Comparison of ENCODE assay signal across 8 cellular contexts in the genomic region with DNA sequence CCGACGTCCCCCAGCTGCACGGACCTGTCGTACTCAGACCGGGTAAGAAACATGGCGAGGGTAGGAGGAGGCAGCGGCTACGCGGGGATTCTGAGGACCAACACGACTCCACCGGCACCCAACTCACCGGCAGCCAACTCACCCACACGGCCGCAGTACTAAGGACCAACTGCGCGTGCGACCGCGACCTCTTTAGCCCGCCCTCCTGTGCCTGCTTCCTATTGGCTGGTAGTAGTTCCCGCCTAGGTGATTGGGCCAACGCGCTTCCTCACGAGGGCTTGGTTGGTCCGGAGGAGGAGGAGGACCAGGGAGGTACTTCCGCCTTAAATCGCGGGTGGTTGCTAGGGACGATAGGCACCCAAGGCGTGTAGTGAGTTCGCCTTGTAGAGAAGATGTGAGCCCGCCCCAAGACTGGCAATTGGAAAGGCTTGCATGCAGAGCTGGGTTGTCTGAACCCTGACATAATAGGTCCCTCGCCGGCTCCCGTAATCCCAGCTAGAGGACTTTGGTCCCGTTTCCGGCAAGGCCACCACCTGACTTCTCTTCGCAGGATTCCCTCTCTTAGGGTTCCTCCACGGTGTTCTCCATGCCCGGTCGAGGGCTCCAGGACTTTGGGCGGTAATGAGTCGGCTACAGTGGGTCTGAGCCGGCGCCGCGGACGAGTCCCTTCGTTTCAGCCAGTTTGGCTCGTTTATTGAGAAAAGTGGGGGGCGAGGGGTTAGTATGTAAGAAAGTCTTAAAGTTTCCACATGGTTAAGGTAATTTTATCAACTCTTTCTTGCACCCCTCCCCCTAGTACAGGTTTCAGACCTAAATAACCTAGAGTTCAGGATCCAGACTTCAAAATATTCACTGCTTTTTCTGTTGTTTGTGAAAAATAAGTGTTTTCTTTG. TPM values are rescaled to one million over a fixed set of nuclear protein-coding genes. Genes with fewer than 3 reads are reported as not detected.
DNase-seq lines count a peak whose midpoint lies in the region; ATAC-seq and TF ChIP-seq lines count a peak whose summit lies in the region.

TSS of gene PSMA5 (minus strand) at position 171 of the 893 bp plus-strand sequence. CDS start at position 53, 118 bp downstream.

- intact Hi-C loops in left cardiac atrium (cut with DNase I) (no loop called here), posterior vena cava (cut with DNase I) (loop anchor here in 1 of 2 donors (5.0 kb wide), 1 partner anchor 56 kb away; the partner anchor contains the start of gene ATXN7L2), upper lobe of right lung (cut with DNase I) (no loop called here)

- in situ Hi-C loops in GM13977 (cut with MboI; ENCODE audit: low pct_unique_long_range_greater_than_20kb, low sequenced_read_pairs, unreplicated experiment), result no loop called here

- peak; percentile 95 for ATAC-seq in HG02884 (IDR thresholded peaks at IDR 0.05; ENCODE audit: unreplicated experiment)
- peak; percentile 99 to 100 for ATAC-seq in left cardiac atrium
- ATAC-seq in upper lobe of right lung, result peak; percentile 99

- peak within 1 kb of the TSS; percentile 97 for H3K27ac Mint-ChIP-seq in T-helper 1 cell treated with Interleukin-12 subunit alpha and Interleukin-12 subunit beta and Interleukin-4 antibody, amounts not matched to agents 30 μg/mL and 1 μg/mL, for 36 hours

- H3K4me1 ChIP-seq in upper lobe of right lung, result peaks cover 14% of the 10 kb centered on the region

- no peak for TF ChIP-seq CTCF in GM13977 (IDR thresholded peaks at IDR 0.05; ENCODE audit: extremely low read depth, insufficient read depth, missing control alignments)
- no peak for TF ChIP-seq CTCF in upper lobe of right lung (IDR thresholded peaks at IDR 0.05)

- H3K4me1 Mint-ChIP-seq in T-helper 1 cell treated with Interleukin-12 subunit alpha and Interleukin-12 subunit beta and Interleukin-4 antibody, amounts not matched to agents 30 μg/mL and 1 μg/mL, for 36 hours (ENCODE audit: low read depth), result peaks cover 31% of the 10 kb centered on the region

- no peaks in the 10 kb centered on the region for H3K9me3 ChIP-seq in upper lobe of right lung

- no peaks in the 10 kb centered on the region for H3K27me3 ChIP-seq in upper lobe of right lung

- H3K4me3 ChIP-seq in upper lobe of right lung, result peak within 1 kb of the TSS; percentile 95

- H3K36me3 Mint-ChIP-seq in T-helper 1 cell treated with Interleukin-12 subunit alpha and Interleukin-12 subunit beta and Interleukin-4 antibody, amounts not matched to agents 30 μg/mL and 1 μg/mL, for 36 hours (ENCODE audit: low read depth), result peaks cover 26% of the 10 kb centered on the region

- peak within 1 kb of the TSS; percentile 96 for H3K4me3 Mint-ChIP-seq in T-helper 1 cell treated with Interleukin-12 subunit alpha and Interleukin-12 subunit beta and Interleukin-4 antibody, amounts not matched to agents 30 μg/mL and 1 μg/mL, for 36 hours

- DNase-seq in GM13977 (ENCODE audit: low spot score) (peak; percentile 91), NCI-H1694 (lab: John Stamatoyannopoulos, UW) (peak; percentile 99), amniotic stem cell (lab: John Stamatoyannopoulos, UW) (peak; percentile 99), left cardiac atrium (peak; percentile 98), posterior vena cava (ENCODE audit: low spot score) (peak; percentile 99), upper lobe of right lung (peak; percentile 98)

- peak within 1 kb of the TSS; percentile 88 for H3K27ac ChIP-seq in upper lobe of right lung

- H3K36me3 ChIP-seq in upper lobe of right lung, result peaks cover 7% of the 10 kb centered on the region

- peaks cover 12% of the 10 kb centered on the region for H3K27me3 Mint-ChIP-seq in T-helper 1 cell treated with Interleukin-12 subunit alpha and Interleukin-12 subunit beta and Interleukin-4 antibody, amounts not matched to agents 30 μg/mL and 1 μg/mL, for 36 hours (ENCODE audit: low read depth)

- H3K9me3 Mint-ChIP-seq in T-helper 1 cell treated with Interleukin-12 subunit alpha and Interleukin-12 subunit beta and Interleukin-4 antibody, amounts not matched to agents 30 μg/mL and 1 μg/mL, for 36 hours, result no peaks in the 10 kb centered on the region

RNA-seq across cellular contexts. Expression of gene PSMA5, which starts in this region (rescaled TPM):
- total RNA-seq in left cardiac atrium (10 to 100 TPM; 41.5 to 62.8 TPM), posterior vena cava (10 to 100 TPM; 43.3 to 51.2 TPM), upper lobe of right lung (67.8 TPM)

Comparison
In these comparisons a context has a peak if more than half of its experiments do, and no peak if none do; other contexts are left out.
1. Peak in every context shown above with its lines: DNase-seq, ATAC-seq, H3K4me3 ChIP-seq and H3K27ac ChIP-seq.